29 cellular contexts compared by ENCODE assay signal in the genomic region with DNA sequence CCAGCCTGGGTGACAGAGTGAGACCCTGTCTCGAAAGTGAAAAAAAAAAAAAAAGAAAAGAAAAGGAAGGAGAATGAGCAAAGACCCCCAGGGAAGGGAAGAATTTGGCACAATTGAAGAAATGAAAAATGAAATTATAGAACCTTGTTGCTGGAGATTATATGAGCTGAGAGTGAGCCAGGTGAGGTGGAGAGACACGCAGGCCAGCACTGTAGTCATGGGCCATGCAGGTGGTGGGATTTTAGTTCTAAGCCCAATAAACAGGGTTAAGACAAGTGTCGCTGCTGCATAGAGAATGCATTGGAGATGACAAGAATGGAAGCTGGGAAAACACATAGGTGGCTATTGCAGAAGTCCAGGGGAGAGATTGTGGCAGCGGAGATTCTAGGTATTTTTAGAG. TPM values are rescaled to one million over a fixed set of nuclear protein-coding genes. Genes with fewer than 3 reads are reported as not detected.
"Had no signal": no experiment of that assay in that cellular context is flagged by ENCODE, and none has a peak within 500 bp of the region (broad histone marks: within the 10 kb centered on the region; RNA-seq: fewer than 3 reads in every experiment).

No MANE protein-coding gene starts in this region.

- H3K79me2 ChIP-seq: parathyroid adenoma had no signal

- H3K36me3 ChIP-seq: neural progenitor cell, ovary, sigmoid colon, suprapubic skin, transverse colon, vagina had no signal

- ATAC-seq: naive thymus-derived CD4-positive, alpha-beta T cell; natural killer cell; psoas muscle; right cardiac atrium; stimulated activated effector memory CD8-positive, alpha-beta T cell treated with anti-CD3 and anti-CD28 coated beads, Interleukin-12 subunit alpha, Interleukin-12 subunit beta, amount 100 ng/mL, for 72 hours; stimulated activated naive B cell treated with anti-CD40 and anti-IgM and Interleukin-4, amounts not matched to agents 10 μg/mL and 1 μg/mL and 100 μg/mL, for 72 hours had no signal

- H3K36me3 Mint-ChIP-seq: naive thymus-derived CD4-positive, alpha-beta T cell; natural killer cell; stimulated activated effector memory CD8-positive, alpha-beta T cell treated with anti-CD3 and anti-CD28 coated beads, Interleukin-12 subunit alpha, Interleukin-12 subunit beta, amount 100 ng/mL, for 72 hours; stimulated activated naive B cell treated with anti-CD40 and anti-IgM and Interleukin-4, amounts not matched to agents 10 μg/mL and 1 μg/mL and 100 μg/mL, for 72 hours; type B pancreatic cell had no signal

- H3K27me3 Mint-ChIP-seq: naive thymus-derived CD4-positive, alpha-beta T cell; progenitor cell of endocrine pancreas; stimulated activated naive CD8-positive, alpha-beta T cell treated with anti-CD3 and anti-CD28 coated beads, Interleukin-15, Interleukin-2, amounts not matched to agents 100 ng/mL and 50 ng/mL, for 24 hours; type B pancreatic cell had no signal

- H3K27ac ChIP-seq: neural progenitor cell, ovary, parathyroid adenoma, psoas muscle, sigmoid colon, suprapubic skin, testis, tibial artery, transverse colon, vagina had no signal

- H2AFZ ChIP-seq: neural progenitor cell, parathyroid adenoma had no signal

- H3K4me1 ChIP-seq: neural progenitor cell, psoas muscle, sigmoid colon, suprapubic skin, testis, tibial artery, transverse colon, vagina had no signal

- H3K4me3 ChIP-seq: neural progenitor cell, ovary, psoas muscle, sigmoid colon, suprapubic skin, testis, tibial artery, transverse colon, vagina had no signal

- H3K9me3 ChIP-seq: ovary, psoas muscle, sigmoid colon, suprapubic skin, testis, tibial artery, transverse colon, vagina had no signal

- H3K4me2 ChIP-seq: neural progenitor cell had no signal

- H3K4me3 Mint-ChIP-seq: naive thymus-derived CD4-positive, alpha-beta T cell; natural killer cell; nephron; neural progenitor cell; stimulated activated effector memory CD8-positive, alpha-beta T cell treated with anti-CD3 and anti-CD28 coated beads, Interleukin-12 subunit alpha, Interleukin-12 subunit beta, amount 100 ng/mL, for 72 hours; stimulated activated naive B cell treated with anti-CD40 and anti-IgM and Interleukin-4, amounts not matched to agents 10 μg/mL and 1 μg/mL and 100 μg/mL, for 72 hours; stimulated activated naive CD8-positive, alpha-beta T cell treated with anti-CD3 and anti-CD28 coated beads, Interleukin-15, Interleukin-2, amounts not matched to agents 100 ng/mL and 50 ng/mL, for 24 hours; type B pancreatic cell had no signal

- DNase-seq: naive thymus-derived CD4-positive, alpha-beta T cell; natural killer cell; occipital lobe; ovary; psoas muscle; right cardiac atrium; sigmoid colon; small intestine; stimulated activated CD4-positive, alpha-beta T cell treated with anti-CD3 and anti-CD28 coated beads, Interleukin-15, amount 100 ng/mL, for 24 hours; stimulated activated CD4-positive, alpha-beta T cell treated with anti-CD3 and anti-CD28 coated beads, Interleukin-2, amount 100 ng/mL, for 24 hours; stimulated activated CD4-positive, alpha-beta T cell treated with anti-CD3 and anti-CD28 coated beads, Interleukin-2, amount 100 ng/mL, for 48 hours; stimulated activated CD4-positive, alpha-beta T cell treated with anti-CD3 and anti-CD28 coated beads, Interleukin-4, amount 100 ng/mL, for 24 hours; stimulated activated naive B cell treated with anti-CD40 and anti-IgM and Interleukin-4, amounts not matched to agents 10 μg/mL and 1 μg/mL and 100 μg/mL, for 72 hours; stimulated activated naive CD4-positive, alpha-beta T cell treated with Interleukin-2 at 50 U/mL for 16 hours; substantia nigra; testis; transverse colon had no signal

- H3K9me3 Mint-ChIP-seq: naive thymus-derived CD4-positive, alpha-beta T cell; natural killer cell; neural progenitor cell; stimulated activated effector memory CD8-positive, alpha-beta T cell treated with anti-CD3 and anti-CD28 coated beads, Interleukin-12 subunit alpha, Interleukin-12 subunit beta, amount 100 ng/mL, for 72 hours; stimulated activated naive B cell treated with anti-CD40 and anti-IgM and Interleukin-4, amounts not matched to agents 10 μg/mL and 1 μg/mL and 100 μg/mL, for 72 hours; stimulated activated naive CD8-positive, alpha-beta T cell treated with anti-CD3 and anti-CD28 coated beads, Interleukin-15, Interleukin-2, amounts not matched to agents 100 ng/mL and 50 ng/mL, for 24 hours; type B pancreatic cell had no signal

- FAIRE-seq: small intestine, urothelium cell line had no signal

- H3K27me3 ChIP-seq: neural progenitor cell, ovary, sigmoid colon, suprapubic skin, testis, tibial artery, transverse colon, vagina had no signal

- H3K4me1 Mint-ChIP-seq: nephron; stimulated activated effector memory CD8-positive, alpha-beta T cell treated with anti-CD3 and anti-CD28 coated beads, Interleukin-12 subunit alpha, Interleukin-12 subunit beta, amount 100 ng/mL, for 72 hours; stimulated activated naive B cell treated with anti-CD40 and anti-IgM and Interleukin-4, amounts not matched to agents 10 μg/mL and 1 μg/mL and 100 μg/mL, for 72 hours had no signal

- H3K27ac Mint-ChIP-seq: natural killer cell; nephron; neural progenitor cell; stimulated activated effector memory CD8-positive, alpha-beta T cell treated with anti-CD3 and anti-CD28 coated beads, Interleukin-12 subunit alpha, Interleukin-12 subunit beta, amount 100 ng/mL, for 72 hours; stimulated activated naive B cell treated with anti-CD40 and anti-IgM and Interleukin-4, amounts not matched to agents 10 μg/mL and 1 μg/mL and 100 μg/mL, for 72 hours; stimulated activated naive CD8-positive, alpha-beta T cell treated with anti-CD3 and anti-CD28 coated beads, Interleukin-15, Interleukin-2, amounts not matched to agents 100 ng/mL and 50 ng/mL, for 24 hours; type B pancreatic cell had no signal

- H3K9ac ChIP-seq: neural progenitor cell, parathyroid adenoma had no signal

RNA-seq across cellular contexts. Expression of a gene that starts 32.3 kb away (rescaled TPM):
- polyA plus RNA-seq: neural cell had no signal
